Comparison of ENCODE assay signal across 1 cellular context in the genomic region with DNA sequence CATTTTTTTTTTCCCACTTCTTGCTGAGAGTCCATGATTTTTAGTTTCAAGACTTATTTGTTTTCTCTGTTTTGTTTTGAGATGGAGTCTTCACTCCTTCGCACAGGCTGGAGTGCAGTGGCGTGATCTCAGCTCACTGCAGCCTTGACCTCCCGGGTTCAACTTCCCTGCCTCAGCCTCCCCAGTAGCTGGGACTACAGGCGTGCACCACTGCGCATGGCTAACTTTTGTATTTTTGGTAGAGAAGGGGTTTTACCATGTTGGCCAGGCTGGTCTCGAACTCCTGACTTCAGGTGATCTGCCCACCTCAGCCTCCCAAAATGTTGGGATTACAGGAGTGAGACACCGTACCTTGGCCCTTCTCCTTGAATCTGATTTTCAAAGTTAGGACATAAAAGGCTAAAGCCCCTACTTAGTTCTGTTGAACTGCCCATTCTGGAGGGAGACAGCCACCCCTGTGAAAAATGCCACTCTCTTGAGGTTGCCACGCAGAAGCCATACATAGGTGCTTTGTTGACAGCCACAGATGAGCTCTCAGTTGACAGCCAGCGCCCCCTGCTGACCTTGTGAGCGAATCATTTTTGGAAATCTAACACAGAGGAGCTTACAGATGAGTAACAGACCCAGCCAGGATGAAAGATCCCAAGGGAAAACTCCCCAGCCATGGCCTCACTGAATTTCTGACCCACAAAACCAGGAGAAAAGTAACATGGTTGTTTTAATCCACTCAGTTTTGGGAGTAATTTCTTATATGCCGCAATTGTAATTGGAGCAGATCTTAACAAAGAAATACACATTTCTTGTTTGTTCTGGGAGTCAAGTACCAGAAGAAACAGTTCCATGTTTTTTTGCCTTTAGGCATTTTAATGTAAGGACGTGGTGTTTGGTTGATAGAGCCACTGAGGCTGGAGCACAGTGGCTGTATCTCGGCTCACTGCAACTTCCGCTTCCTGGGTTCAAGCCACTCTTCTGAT.
A peak's percentile ranks its signal among the peaks of the same experiment; 100 is the strongest.
TF ChIP-seq lines count a peak whose summit lies in the region.

No MANE protein-coding gene starts in this region.

TF ChIP-seq in K562, 482 proteins besides CTCF, POLR2A, EP300 and RAD21 (continued from another document and continues in another):
- TF ChIP-seq KDM1A (IDR thresholded peaks at IDR 0.05): no peak
- TF ChIP-seq KLF16 (IDR thresholded peaks at IDR 0.05): 0 out of 2 replicates have a peak, but pooled peaks have one; percentile 26
- peak; percentile 49; the same call in 1 of the 2 replicates for TF ChIP-seq CC2D1A (IDR thresholded peaks at IDR 0.05)
- TF ChIP-seq TEAD1 (CRISPR knock-in tag; IDR thresholded peaks at IDR 0.05): 0 out of 4 replicates have a peak, but pooled peaks of 1 of the 2 experiments have one; percentile 50
- TF ChIP-seq ZBTB5 (IDR thresholded peaks at IDR 0.05): no peak
- no peak for TF ChIP-seq TCFL5 (CRISPR knock-in tag; conservative IDR thresholded peaks at IDR 0.05)
- TF ChIP-seq, protein P1, sequence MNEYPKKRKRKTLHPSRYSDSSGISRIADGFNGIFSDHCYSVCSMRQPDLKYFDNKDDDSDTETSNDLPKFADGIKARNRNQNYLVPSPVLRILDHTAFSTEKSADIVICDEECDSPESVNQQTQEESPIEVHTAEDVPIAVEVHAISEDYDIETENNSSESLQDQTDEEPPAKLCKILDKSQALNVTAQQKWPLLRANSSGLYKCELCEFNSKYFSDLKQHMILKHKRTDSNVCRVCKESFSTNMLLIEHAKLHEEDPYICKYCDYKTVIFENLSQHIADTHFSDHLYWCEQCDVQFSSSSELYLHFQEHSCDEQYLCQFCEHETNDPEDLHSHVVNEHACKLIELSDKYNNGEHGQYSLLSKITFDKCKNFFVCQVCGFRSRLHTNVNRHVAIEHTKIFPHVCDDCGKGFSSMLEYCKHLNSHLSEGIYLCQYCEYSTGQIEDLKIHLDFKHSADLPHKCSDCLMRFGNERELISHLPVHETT (CRISPR knock-in tag; conservative IDR thresholded peaks at IDR 0.05 in 1 of 2, IDR thresholded peaks at IDR 0.05 in 1 of 2): no peak
- TF ChIP-seq, protein P2, sequence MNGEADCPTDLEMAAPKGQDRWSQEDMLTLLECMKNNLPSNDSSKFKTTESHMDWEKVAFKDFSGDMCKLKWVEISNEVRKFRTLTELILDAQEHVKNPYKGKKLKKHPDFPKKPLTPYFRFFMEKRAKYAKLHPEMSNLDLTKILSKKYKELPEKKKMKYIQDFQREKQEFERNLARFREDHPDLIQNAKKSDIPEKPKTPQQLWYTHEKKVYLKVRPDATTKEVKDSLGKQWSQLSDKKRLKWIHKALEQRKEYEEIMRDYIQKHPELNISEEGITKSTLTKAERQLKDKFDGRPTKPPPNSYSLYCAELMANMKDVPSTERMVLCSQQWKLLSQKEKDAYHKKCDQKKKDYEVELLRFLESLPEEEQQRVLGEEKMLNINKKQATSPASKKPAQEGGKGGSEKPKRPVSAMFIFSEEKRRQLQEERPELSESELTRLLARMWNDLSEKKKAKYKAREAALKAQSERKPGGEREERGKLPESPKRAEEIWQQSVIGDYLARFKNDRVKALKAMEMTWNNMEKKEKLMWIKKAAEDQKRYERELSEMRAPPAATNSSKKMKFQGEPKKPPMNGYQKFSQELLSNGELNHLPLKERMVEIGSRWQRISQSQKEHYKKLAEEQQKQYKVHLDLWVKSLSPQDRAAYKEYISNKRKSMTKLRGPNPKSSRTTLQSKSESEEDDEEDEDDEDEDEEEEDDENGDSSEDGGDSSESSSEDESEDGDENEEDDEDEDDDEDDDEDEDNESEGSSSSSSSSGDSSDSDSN (IDR thresholded peaks at IDR 0.05; ENCODE audit: borderline replicate concordance in 1 of 2, low read depth in 2 of 2, low read length in 2 of 2): no peak
- TF ChIP-seq CREB5 (CRISPR knock-in tag; IDR thresholded peaks at IDR 0.05): no peak
- TF ChIP-seq RB1 (IDR thresholded peaks at IDR 0.05; ENCODE audit: low read depth): no peak
- TF ChIP-seq PHTF2 (CRISPR knock-in tag; IDR thresholded peaks at IDR 0.05): no peak
- TF ChIP-seq, protein P3, sequence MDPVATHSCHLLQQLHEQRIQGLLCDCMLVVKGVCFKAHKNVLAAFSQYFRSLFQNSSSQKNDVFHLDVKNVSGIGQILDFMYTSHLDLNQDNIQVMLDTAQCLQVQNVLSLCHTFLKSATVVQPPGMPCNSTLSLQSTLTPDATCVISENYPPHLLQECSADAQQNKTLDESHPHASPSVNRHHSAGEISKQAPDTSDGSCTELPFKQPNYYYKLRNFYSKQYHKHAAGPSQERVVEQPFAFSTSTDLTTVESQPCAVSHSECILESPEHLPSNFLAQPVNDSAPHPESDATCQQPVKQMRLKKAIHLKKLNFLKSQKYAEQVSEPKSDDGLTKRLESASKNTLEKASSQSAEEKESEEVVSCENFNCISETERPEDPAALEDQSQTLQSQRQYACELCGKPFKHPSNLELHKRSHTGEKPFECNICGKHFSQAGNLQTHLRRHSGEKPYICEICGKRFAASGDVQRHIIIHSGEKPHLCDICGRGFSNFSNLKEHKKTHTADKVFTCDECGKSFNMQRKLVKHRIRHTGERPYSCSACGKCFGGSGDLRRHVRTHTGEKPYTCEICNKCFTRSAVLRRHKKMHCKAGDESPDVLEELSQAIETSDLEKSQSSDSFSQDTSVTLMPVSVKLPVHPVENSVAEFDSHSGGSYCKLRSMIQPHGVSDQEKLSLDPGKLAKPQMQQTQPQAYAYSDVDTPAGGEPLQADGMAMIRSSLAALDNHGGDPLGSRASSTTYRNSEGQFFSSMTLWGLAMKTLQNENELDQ (CRISPR knock-in tag; IDR thresholded peaks at IDR 0.05; ENCODE audit: borderline replicate concordance): no peak
- no peak for TF ChIP-seq GABPB2 (CRISPR knock-in tag; conservative IDR thresholded peaks at IDR 0.05)
- peak; percentile 32; the same call in 1 of the 2 replicates for TF ChIP-seq XRCC5 (IDR thresholded peaks at IDR 0.05; ENCODE audit: low read depth, low read length)
- TF ChIP-seq CTBP1 (IDR thresholded peaks at IDR 0.05; ENCODE audit: borderline replicate concordance): 0 out of 2 replicates have a peak, but pooled peaks have one; percentile 20
- no peak for TF ChIP-seq NFE2L1 (tag; IDR thresholded peaks at IDR 0.05; ENCODE audit: borderline replicate concordance, low read depth)
- TF ChIP-seq ZNF175 (CRISPR knock-in tag; IDR thresholded peaks at IDR 0.05; ENCODE audit: low read depth): no peak
- TF ChIP-seq RHOXF2B (CRISPR knock-in tag; conservative IDR thresholded peaks at IDR 0.05): no peak
- TF ChIP-seq, protein P4, sequence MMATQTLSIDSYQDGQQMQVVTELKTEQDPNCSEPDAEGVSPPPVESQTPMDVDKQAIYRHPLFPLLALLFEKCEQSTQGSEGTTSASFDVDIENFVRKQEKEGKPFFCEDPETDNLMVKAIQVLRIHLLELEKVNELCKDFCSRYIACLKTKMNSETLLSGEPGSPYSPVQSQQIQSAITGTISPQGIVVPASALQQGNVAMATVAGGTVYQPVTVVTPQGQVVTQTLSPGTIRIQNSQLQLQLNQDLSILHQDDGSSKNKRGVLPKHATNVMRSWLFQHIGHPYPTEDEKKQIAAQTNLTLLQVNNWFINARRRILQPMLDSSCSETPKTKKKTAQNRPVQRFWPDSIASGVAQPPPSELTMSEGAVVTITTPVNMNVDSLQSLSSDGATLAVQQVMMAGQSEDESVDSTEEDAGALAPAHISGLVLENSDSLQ (IDR thresholded peaks at IDR 0.05): 0 out of 2 replicates have a peak, but pooled peaks have one; percentile 16
- no peak for TF ChIP-seq ZNF232 (CRISPR knock-in tag; IDR thresholded peaks at IDR 0.05)
- no peak for TF ChIP-seq POLR2G (IDR thresholded peaks at IDR 0.05; ENCODE audit: low read depth, low read length)
- peak; percentile 79 for TF ChIP-seq ADNP (tag; IDR thresholded peaks at IDR 0.05)
- TF ChIP-seq ASH1L (IDR thresholded peaks at IDR 0.05; ENCODE audit: borderline replicate concordance, low read depth, partially characterized antibody): no peak
- no peak for TF ChIP-seq PCBP1 (IDR thresholded peaks at IDR 0.05; ENCODE audit: low read depth, low read length, poor library complexity, severe bottlenecking)
- TF ChIP-seq ZNF384 (IDR thresholded peaks at IDR 0.05; ENCODE audit: low read depth, low read length): 0 out of 2 replicates have a peak, but pooled peaks have one; percentile 40
- TF ChIP-seq CXXC5 (CRISPR knock-in tag; IDR thresholded peaks at IDR 0.05): no peak
- TF ChIP-seq BCOR (IDR thresholded peaks at IDR 0.05): 0 out of 2 replicates have a peak, but pooled peaks have one; percentile 25
- no peak for TF ChIP-seq SP2 (IDR thresholded peaks at IDR 0.05; ENCODE audit: extremely low read depth, low read depth, low read length, poor library complexity, severe bottlenecking)
- TF ChIP-seq, protein P5, sequence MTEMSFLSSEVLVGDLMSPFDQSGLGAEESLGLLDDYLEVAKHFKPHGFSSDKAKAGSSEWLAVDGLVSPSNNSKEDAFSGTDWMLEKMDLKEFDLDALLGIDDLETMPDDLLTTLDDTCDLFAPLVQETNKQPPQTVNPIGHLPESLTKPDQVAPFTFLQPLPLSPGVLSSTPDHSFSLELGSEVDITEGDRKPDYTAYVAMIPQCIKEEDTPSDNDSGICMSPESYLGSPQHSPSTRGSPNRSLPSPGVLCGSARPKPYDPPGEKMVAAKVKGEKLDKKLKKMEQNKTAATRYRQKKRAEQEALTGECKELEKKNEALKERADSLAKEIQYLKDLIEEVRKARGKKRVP (CRISPR knock-in tag; IDR thresholded peaks at IDR 0.05): no peak
- peak; percentile 48 to 66; a peak in 2 of 4 replicates for TF ChIP-seq FOXK2 (conservative IDR thresholded peaks at IDR 0.05 in 1 of 2, IDR thresholded peaks at IDR 0.05 in 1 of 2; ENCODE audit: low read depth in 2 of 2)
- no peak for TF ChIP-seq ERF (CRISPR knock-in tag; IDR thresholded peaks at IDR 0.05)
- peak; percentile 79 for TF ChIP-seq DEAF1 (CRISPR knock-in tag; IDR thresholded peaks at IDR 0.05)
- TF ChIP-seq FOXA3 (CRISPR knock-in tag; conservative IDR thresholded peaks at IDR 0.05 in 1 of 2, IDR thresholded peaks at IDR 0.05 in 1 of 2): peak; percentile 37 to 84; a peak in 3 of 4 replicates
- TF ChIP-seq NR3C1 (CRISPR knock-in tag; IDR thresholded peaks at IDR 0.05): no peak
- TF ChIP-seq JUND (IDR thresholded peaks at IDR 0.05; ENCODE audit: borderline replicate concordance, low read depth, low read length): 0 out of 2 replicates have a peak, but pooled peaks have one; percentile 27
- TF ChIP-seq JUND (tag; IDR thresholded peaks at IDR 0.05; ENCODE audit: borderline replicate concordance, low read depth, low read length): peak; percentile 40; the same call in 1 of the 3 replicates
- TF ChIP-seq ARNT (IDR thresholded peaks at IDR 0.05): no peak
- TF ChIP-seq SRF (CRISPR knock-in tag; IDR thresholded peaks at IDR 0.05): no peak
- 0 out of 2 replicates have a peak, but pooled peaks have one; percentile 33 for TF ChIP-seq TFAP4 (CRISPR knock-in tag; IDR thresholded peaks at IDR 0.05; ENCODE audit: borderline replicate concordance)
- TF ChIP-seq LCOR (CRISPR knock-in tag; IDR thresholded peaks at IDR 0.05): no peak
- TF ChIP-seq, protein P6, sequence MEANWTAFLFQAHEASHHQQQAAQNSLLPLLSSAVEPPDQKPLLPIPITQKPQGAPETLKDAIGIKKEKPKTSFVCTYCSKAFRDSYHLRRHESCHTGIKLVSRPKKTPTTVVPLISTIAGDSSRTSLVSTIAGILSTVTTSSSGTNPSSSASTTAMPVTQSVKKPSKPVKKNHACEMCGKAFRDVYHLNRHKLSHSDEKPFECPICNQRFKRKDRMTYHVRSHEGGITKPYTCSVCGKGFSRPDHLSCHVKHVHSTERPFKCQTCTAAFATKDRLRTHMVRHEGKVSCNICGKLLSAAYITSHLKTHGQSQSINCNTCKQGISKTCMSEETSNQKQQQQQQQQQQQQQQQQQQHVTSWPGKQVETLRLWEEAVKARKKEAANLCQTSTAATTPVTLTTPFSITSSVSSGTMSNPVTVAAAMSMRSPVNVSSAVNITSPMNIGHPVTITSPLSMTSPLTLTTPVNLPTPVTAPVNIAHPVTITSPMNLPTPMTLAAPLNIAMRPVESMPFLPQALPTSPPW (CRISPR knock-in tag; IDR thresholded peaks at IDR 0.05): peak; percentile 17; the same call in 1 of the 2 replicates
